ENCODE assay signal across 14 cellular contexts in the genomic region with DNA sequence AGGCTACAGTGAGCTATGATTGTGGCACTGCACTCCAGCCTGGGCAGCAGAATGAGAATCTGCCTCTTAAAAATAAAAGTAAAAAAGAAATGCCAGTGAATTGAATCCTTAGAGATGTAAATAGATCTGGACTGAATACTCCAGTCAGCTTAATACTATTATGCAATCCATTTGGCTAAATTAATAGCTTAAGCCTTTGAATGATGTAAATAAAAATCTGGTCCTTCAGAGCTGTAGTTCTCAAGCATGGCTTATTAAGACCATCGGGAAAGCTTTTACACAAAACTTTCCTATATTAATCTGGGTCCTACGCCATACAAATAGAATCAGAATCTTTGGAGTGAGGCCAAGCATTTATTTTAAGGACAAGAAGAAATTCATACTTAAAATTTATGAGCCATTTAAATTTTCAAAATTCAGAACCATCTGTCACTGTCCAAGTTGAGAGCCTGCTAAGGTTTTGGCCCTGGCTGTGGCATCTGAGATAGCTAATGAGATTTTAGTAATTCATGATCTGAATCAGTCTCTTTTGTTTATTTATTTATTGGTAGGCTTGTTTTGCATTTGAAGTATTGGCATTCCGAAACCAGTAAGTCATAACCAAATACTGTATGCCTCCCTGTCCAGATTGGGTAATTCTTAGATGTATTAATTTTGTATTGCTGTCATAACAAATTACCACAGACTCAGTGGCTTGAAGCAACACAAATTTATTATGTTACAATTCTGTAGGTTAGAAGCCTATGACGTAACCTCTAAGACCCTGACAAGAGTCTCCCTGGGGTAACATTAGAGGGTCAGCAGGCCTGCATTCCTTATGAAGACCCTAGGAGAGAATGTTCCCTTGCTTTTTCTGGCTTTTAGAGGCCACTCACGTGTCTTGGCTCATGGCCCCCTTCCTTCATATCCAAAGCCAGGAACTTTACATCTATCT.
"Had no signal": no experiment of that assay in that cellular context is flagged by ENCODE, and none has a peak within 500 bp of the region (broad histone marks: within the 10 kb centered on the region; RNA-seq: fewer than 3 reads in every experiment).

No MANE protein-coding gene starts in this region.

- H3K4me1 Mint-ChIP-seq: activated CD4-positive, alpha-beta T cell treated with anti-CD3 and anti-CD28 coated beads for 36 hours; immature natural killer cell; naive B cell; stimulated activated effector memory CD8-positive, alpha-beta T cell treated with anti-CD3 and anti-CD28 coated beads, Interleukin-12 subunit alpha, Interleukin-12 subunit beta, amount 100 ng/mL, for 72 hours had no signal

- H3K4me1 ChIP-seq: ascending aorta, colonic mucosa, lower lobe of right lung, parathyroid adenoma, thyroid gland had no signal

- DNase-seq: activated CD4-positive, alpha-beta T cell treated with anti-CD3 and anti-CD28 coated beads for 36 hours; activated CD8-positive, alpha-beta memory T cell treated with anti-CD3 and anti-CD28 coated beads, Interleukin-2, amount 50 U/mL, for 48 hours; activated CD8-positive, alpha-beta T cell treated with anti-CD3 and anti-CD28 coated beads, Interleukin-2, amount 10 ng/mL, durations not matched to agents 7 days and 5 days; colonic mucosa; effector CD4-positive, alpha-beta T cell; immature natural killer cell; lower lobe of right lung; naive B cell; thyroid gland; WERI-Rb-1 had no signal

- H3K4me2 ChIP-seq: smooth muscle cell had no signal

- H3K36me3 ChIP-seq: ascending aorta, colonic mucosa, lower lobe of right lung, thyroid gland, WERI-Rb-1 had no signal

- H3K4me3 ChIP-seq: ascending aorta, colonic mucosa, lower lobe of right lung, smooth muscle cell, thyroid gland had no signal

- H3K27ac Mint-ChIP-seq: activated CD4-positive, alpha-beta T cell treated with anti-CD3 and anti-CD28 coated beads for 36 hours; activated CD8-positive, alpha-beta T cell treated with anti-CD3 and anti-CD28 coated beads, Interleukin-2, amount 10 ng/mL, durations not matched to agents 7 days and 5 days; immature natural killer cell; naive B cell; stimulated activated effector memory CD8-positive, alpha-beta T cell treated with anti-CD3 and anti-CD28 coated beads, Interleukin-12 subunit alpha, Interleukin-12 subunit beta, amount 100 ng/mL, for 72 hours had no signal

- H3K4me3 Mint-ChIP-seq: activated CD4-positive, alpha-beta T cell treated with anti-CD3 and anti-CD28 coated beads for 36 hours; activated CD8-positive, alpha-beta T cell treated with anti-CD3 and anti-CD28 coated beads, Interleukin-2, amount 10 ng/mL, durations not matched to agents 7 days and 5 days; immature natural killer cell; naive B cell; stimulated activated effector memory CD8-positive, alpha-beta T cell treated with anti-CD3 and anti-CD28 coated beads, Interleukin-12 subunit alpha, Interleukin-12 subunit beta, amount 100 ng/mL, for 72 hours had no signal

- H2AFZ ChIP-seq: parathyroid adenoma had no signal

- ATAC-seq: activated CD4-positive, alpha-beta T cell treated with anti-CD3 and anti-CD28 coated beads for 36 hours; activated CD8-positive, alpha-beta T cell treated with anti-CD3 and anti-CD28 coated beads, Interleukin-2, amount 10 ng/mL, durations not matched to agents 7 days and 5 days; lower lobe of right lung; stimulated activated effector memory CD8-positive, alpha-beta T cell treated with anti-CD3 and anti-CD28 coated beads, Interleukin-12 subunit alpha, Interleukin-12 subunit beta, amount 100 ng/mL, for 72 hours had no signal

- H3K27me3 ChIP-seq: ascending aorta, colonic mucosa, thyroid gland had no signal

- H3K27ac ChIP-seq: ascending aorta, colonic mucosa, lower lobe of right lung, parathyroid adenoma, thyroid gland, WERI-Rb-1 had no signal

- H3K79me2 ChIP-seq: parathyroid adenoma had no signal

- H3K36me3 Mint-ChIP-seq: immature natural killer cell; naive B cell; stimulated activated effector memory CD8-positive, alpha-beta T cell treated with anti-CD3 and anti-CD28 coated beads, Interleukin-12 subunit alpha, Interleukin-12 subunit beta, amount 100 ng/mL, for 72 hours had no signal

- H3K27me3 Mint-ChIP-seq: activated CD4-positive, alpha-beta T cell treated with anti-CD3 and anti-CD28 coated beads for 36 hours; naive B cell had no signal

- H3K9me3 Mint-ChIP-seq: stimulated activated effector memory CD8-positive, alpha-beta T cell treated with anti-CD3 and anti-CD28 coated beads, Interleukin-12 subunit alpha, Interleukin-12 subunit beta, amount 100 ng/mL, for 72 hours had no signal
